In the genomic region with DNA sequence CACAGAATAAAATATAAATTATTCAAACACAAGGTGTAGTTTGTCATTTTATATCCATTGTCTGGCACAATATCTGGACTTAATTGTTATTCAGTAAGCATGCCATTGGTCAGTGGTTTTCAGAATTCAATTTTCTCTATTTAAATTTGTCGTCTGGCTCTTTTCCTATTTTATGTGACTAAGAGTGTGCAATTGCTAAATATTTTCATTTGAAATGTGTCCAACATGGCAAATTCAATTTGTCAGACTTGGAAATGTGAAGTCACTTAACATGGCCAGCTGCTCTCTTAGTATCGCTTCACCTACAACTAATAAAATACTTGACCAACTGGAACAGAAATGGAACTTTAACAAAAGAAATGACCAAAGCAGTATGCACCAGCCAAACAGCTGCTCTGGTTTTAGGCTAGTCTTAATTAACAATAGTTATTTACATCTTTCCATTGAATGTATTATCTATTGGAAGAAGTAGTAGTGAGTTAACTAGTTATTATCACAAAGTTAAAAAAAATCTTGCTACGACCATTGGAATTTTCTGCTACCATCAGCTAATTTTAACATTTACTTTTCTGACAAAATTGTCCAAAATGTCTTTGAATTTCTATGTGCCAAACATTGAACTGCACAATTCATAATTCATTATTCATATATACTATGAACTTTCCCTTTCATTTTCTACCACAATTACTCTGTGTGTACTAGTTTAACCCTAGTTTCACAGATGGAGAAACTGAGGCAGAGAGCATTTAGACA, we compare ENCODE assay signal across 1 cellular context.
TF ChIP-seq lines count a peak whose summit lies in the region.

No MANE protein-coding gene starts in this region.

TF ChIP-seq in HepG2, 621 proteins besides CTCF, POLR2A, EP300 and RAD21:
- TF ChIP-seq HMGXB4 (CRISPR knock-in tag; IDR thresholded peaks at IDR 0.05; ENCODE audit: borderline replicate concordance in 1 of 2, low read depth in 1 of 2) (no peak), MAFK (conservative IDR thresholded peaks at IDR 0.05 in 1 of 2, IDR thresholded peaks at IDR 0.05 in 1 of 2; ENCODE audit: low read length in 2 of 2) (peak; percentile 50 to 84), ZNF709 (CRISPR knock-in tag; IDR thresholded peaks at IDR 0.05) (no peak), MAFF (IDR thresholded peaks at IDR 0.05; ENCODE audit: low read depth, low read length) (peak; percentile 70)
- TF ChIP-seq, protein P1, sequence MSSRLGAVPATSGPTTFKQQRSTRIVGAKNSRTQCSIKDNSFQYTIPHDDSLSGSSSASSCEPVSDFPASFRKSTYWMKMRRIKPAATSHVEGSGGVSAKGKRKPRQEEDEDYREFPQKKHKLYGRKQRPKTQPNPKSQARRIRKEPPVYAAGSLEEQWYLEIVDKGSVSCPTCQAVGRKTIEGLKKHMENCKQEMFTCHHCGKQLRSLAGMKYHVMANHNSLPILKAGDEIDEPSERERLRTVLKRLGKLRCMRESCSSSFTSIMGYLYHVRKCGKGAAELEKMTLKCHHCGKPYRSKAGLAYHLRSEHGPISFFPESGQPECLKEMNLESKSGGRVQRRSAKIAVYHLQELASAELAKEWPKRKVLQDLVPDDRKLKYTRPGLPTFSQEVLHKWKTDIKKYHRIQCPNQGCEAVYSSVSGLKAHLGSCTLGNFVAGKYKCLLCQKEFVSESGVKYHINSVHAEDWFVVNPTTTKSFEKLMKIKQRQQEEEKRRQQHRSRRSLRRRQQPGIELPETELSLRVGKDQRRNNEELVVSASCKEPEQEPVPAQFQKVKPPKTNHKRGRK (CRISPR knock-in tag; IDR thresholded peaks at IDR 0.05): no peak
